25 cellular contexts compared by ENCODE assay signal in genomic region chr11:127996825-127997224, GRCh38.
A peak's percentile ranks its signal among the peaks of the same experiment; 100 is the strongest.
DNase-seq lines count a peak whose midpoint lies in the region; ATAC-seq and TF ChIP-seq lines count a peak whose summit lies in the region.
"Had no signal": no experiment of that assay in that cellular context is flagged by ENCODE, and none has a peak within 500 bp of the region (broad histone marks: within the 10 kb centered on the region; RNA-seq: fewer than 3 reads in every experiment).

No MANE protein-coding gene starts in this region.

- in situ Hi-C loops in IMR-90 (cut with MboI; ENCODE audit: low sequenced_read_pairs): no loop called here

- intact Hi-C loops in IMR-90 (cut with micrococcal nuclease): no loop called here

- POLR2A ChIA-PET in IMR-90 (lab: Charles Lee; ENCODE audit: unreplicated experiment): no interaction called here

- H3K36me3 ChIP-seq in IMR-90 (ENCODE audit: control insufficient read depth, insufficient read depth, low read length): no peaks in the 10 kb centered on the region
- H3K36me3 ChIP-seq: heart right ventricle, right lobe of liver, SJCRH30, upper lobe of right lung had no signal

- H2BK120ac ChIP-seq in IMR-90 (ENCODE audit: low read depth, low read length): no peak overlapping the region; the same call in 1 of the 2 replicates

- WGBS in IMR-90 (ENCODE audit: extremely low coverage in 2 of 2, insufficient read length in 1 of 2), 2 experiments: no CpG with 5 or more reads among the region's 5 CpGs

- no peak overlapping the region for H3K56ac ChIP-seq in IMR-90 (ENCODE audit: extremely low read depth, insufficient read depth, low read length)

- peaks cover 3% of the 10 kb centered on the region; the same call in 1 of the 2 replicates for H3K9me1 ChIP-seq in IMR-90 (ENCODE audit: insufficient read depth, low read length)

- no peaks in the 10 kb centered on the region for H3K79me1 ChIP-seq in IMR-90 (ENCODE audit: low read depth in 1 of 2, low read length in 2 of 2)

- no peak overlapping the region for H3K23ac ChIP-seq in IMR-90 (ENCODE audit: low read depth, low read length)

- no peak overlapping the region for H3K9ac ChIP-seq in IMR-90 (ENCODE audit: low read depth, low read length)
- H3K9ac ChIP-seq: parathyroid adenoma had no signal

- H2AK5ac ChIP-seq in IMR-90 (ENCODE audit: low read depth, low read length): no peak overlapping the region

- peak overlapping the region; percentile 25 to 45; a peak in 1 of 4 replicates for H4K8ac ChIP-seq in IMR-90 (ENCODE audit: low read depth in 2 of 2, low read length in 2 of 2)

- H3K27ac ChIP-seq in IMR-90 (ENCODE audit: insufficient read depth, low read length): peak overlapping the region; percentile 40; the same call in 1 of the 2 replicates
- H3K27ac ChIP-seq: heart right ventricle, parathyroid adenoma, right lobe of liver, SJCRH30, upper lobe of right lung had no signal

- H3K9me3 ChIP-seq in IMR-90 (ENCODE audit: control insufficient read depth, insufficient read depth, low read length): no peaks in the 10 kb centered on the region
- H3K9me3 ChIP-seq: heart right ventricle, right lobe of liver, SJCRH30, upper lobe of right lung had no signal

- dilution Hi-C loops in IMR-90 (cut with HindIII; ENCODE audit: low sequenced_read_pairs, unreplicated experiment): no loop called here

- peak overlapping the region; percentile 97; the same call in 1 of the 2 replicates for H3K18ac ChIP-seq in IMR-90 (ENCODE audit: low read depth, low read length)

- CTCF ChIA-PET in IMR-90 (lab: Yijun Ruan, JAX): no interaction called here

- H4K20me1 ChIP-seq in IMR-90 (ENCODE audit: insufficient read depth, low read length): no peaks in the 10 kb centered on the region

- no peak for TF ChIP-seq RAD21 in IMR-90 (IDR thresholded peaks at IDR 0.05; ENCODE audit: low read length)

- H3K4me3 ChIP-seq in AG09309 (ENCODE audit: control insufficient read depth, low read depth, low read length) (no peak overlapping the region), IMR-90 (ENCODE audit: insufficient read depth, low read depth, low read length) (no peak overlapping the region), cardiac fibroblast (replicated peaks in 1 of 2; ENCODE audit: low read depth in 2 of 2, low read length in 2 of 2) (no peak overlapping the region)
- H3K4me3 ChIP-seq: heart right ventricle, right lobe of liver, SJCRH30, upper lobe of right lung had no signal

- ATAC-seq in IMR-90 (ENCODE audit: low read depth) (peak; percentile 53), HG03442 (IDR thresholded peaks at IDR 0.05; ENCODE audit: unreplicated experiment) (no peak)
- ATAC-seq: activated T-helper 17 cell treated with anti-CD3 and anti-CD28 coated beads, Interleukin-2, amount 50 U/mL, for 72 hours; heart right ventricle; natural killer cell; right lobe of liver; upper lobe of right lung had no signal

- BruUV-seq in IMR-90 (replicated peaks; lab: Mats Ljungman, UMichigan): no TSS peak

- H3K27me3 ChIP-seq in IMR-90 (ENCODE audit: control insufficient read depth, insufficient read depth, low read length): no peaks in the 10 kb centered on the region
- H3K27me3 ChIP-seq: heart right ventricle, right lobe of liver, SJCRH30, upper lobe of right lung had no signal

- H4K91ac ChIP-seq in IMR-90 (ENCODE audit: insufficient read depth, low read depth, low read length): 0 out of 2 replicates have a peak overlapping the region, but pooled peaks have one; percentile 41

- peak overlapping the region; percentile 70; the same call in 1 of the 3 replicates for H2BK15ac ChIP-seq in IMR-90 (ENCODE audit: low read depth, low read length)

- TF ChIP-seq POLR2A in IMR-90 (IDR thresholded peaks at IDR 0.05; ENCODE audit: low read depth, low read length): no peak

- TF ChIP-seq CTCF in AG09309 (IDR thresholded peaks at IDR 0.05; ENCODE audit: control insufficient read depth, insufficient read depth, low read depth, low read length, missing control alignments) (no peak), IMR-90 (conservative IDR thresholded peaks at IDR 0.05; ENCODE audit: low read depth, low read length) (no peak), cardiac fibroblast (IDR thresholded peaks at IDR 0.05; ENCODE audit: low read depth, low read length) (no peak)

- peak overlapping the region; percentile 60; the same call in 1 of the 2 replicates for H3K4me2 ChIP-seq in IMR-90 (ENCODE audit: low read depth, low read length)

- peaks cover 10% of the 10 kb centered on the region for H3K4me1 ChIP-seq in IMR-90 (ENCODE audit: control insufficient read depth, insufficient read depth, low read length)
- H3K4me1 ChIP-seq: heart right ventricle, parathyroid adenoma, right lobe of liver, SJCRH30, upper lobe of right lung had no signal

- peak overlapping the region; percentile 71; the same call in 1 of the 2 replicates for H4K5ac ChIP-seq in IMR-90 (ENCODE audit: low read depth, low read length)

- 0 out of 2 replicates have a peak overlapping the region, but pooled peaks have one; percentile 69 for H2BK20ac ChIP-seq in IMR-90 (ENCODE audit: low read depth, low read length)

- no peak overlapping the region for H3K14ac ChIP-seq in IMR-90 (replicated peaks; ENCODE audit: low read depth, low read length)

- no peak overlapping the region for H2AFZ ChIP-seq in IMR-90 (replicated peaks; ENCODE audit: low read length, poor library complexity)
- H2AFZ ChIP-seq: parathyroid adenoma had no signal

- DNase-seq in AG09309 (ENCODE audit: low read depth) (peak; percentile 27), IMR-90 (peak; percentile 60), cardiac fibroblast (ENCODE audit: low read depth in 2 of 2) (peak; percentile 32 to 81), myocyte (ENCODE audit: low read depth) (peak; percentile 70), NCI-H345 treated with DMSO at 0.1 percent for 48 hours (lab: John Stamatoyannopoulos, UW; ENCODE audit: unreplicated experiment) (no peak), MV-4-11 (lab: John Stamatoyannopoulos, UW) (no peak)
- no peak for DNase-seq in activated naive CD4-positive, alpha-beta T cell treated with anti-CD3 and anti-CD28 coated beads, Interleukin-2, amount 50 U/mL, for 16 hours
- DNase-seq: activated CD4-positive, alpha-beta T cell treated with anti-CD3 and anti-CD28 coated beads, Interleukin-2, amount 50 U/mL, for 1 hour; activated naive CD8-positive, alpha-beta T cell treated with anti-CD3 and anti-CD28 coated beads for 36 hours; cortex of kidney; endodermal cell; GDM1; heart right ventricle; HFFc6; Karpas-422; natural killer cell; NCI-H2081; NCI-H446 treated with DMSO at 0.1 percent for 48 hours; NK-92 treated with Interleukin-12 subunit alpha and Interleukin-12 subunit beta, amount 100 ng/mL, for 24 hours; right lobe of liver; upper lobe of right lung had no signal

- no peak overlapping the region for H3K4ac ChIP-seq in IMR-90 (ENCODE audit: low read depth, low read length)

- peak overlapping the region; percentile 85 for H2BK5ac ChIP-seq in IMR-90 (ENCODE audit: low read depth, low read length, poor library complexity, severe bottlenecking)

- H2AK9ac ChIP-seq in IMR-90 (replicated peaks; ENCODE audit: low read depth, low read length, poor library complexity): no peak overlapping the region

TF ChIP-seq in IMR-90, 13 proteins besides CTCF, POLR2A, EP300 and RAD21:
- no peak for TF ChIP-seq MXI1 (IDR thresholded peaks at IDR 0.05; ENCODE audit: borderline replicate concordance, low read depth, low read length)
- no peak for TF ChIP-seq ELK1 (IDR thresholded peaks at IDR 0.05; ENCODE audit: borderline replicate concordance, low read depth, low read length)
- peak; percentile 74 for TF ChIP-seq CEBPB (IDR thresholded peaks at IDR 0.05; ENCODE audit: low read depth, low read length)
- no peak for TF ChIP-seq MAZ (IDR thresholded peaks at IDR 0.05; ENCODE audit: borderline replicate concordance, low read depth, low read length)

Comparison
In these comparisons a context has a peak if more than half of its experiments do, and no peak if none do; other contexts are left out.
1. DNase-seq: peak in AG09309 (single experiment), IMR-90 (single experiment), cardiac fibroblast (2 of 2) and myocyte (single experiment); none in activated naive CD4-positive, alpha-beta T cell treated with anti-CD3 and anti-CD28 coated beads, Interleukin-2, amount 50 U/mL, for 16 hours (single experiment), NCI-H345 treated with DMSO at 0.1 percent for 48 hours (single experiment) and MV-4-11 (single experiment).